In genomic region chr10:90418869-90419652, GRCh38 we compare ENCODE assay signal across 11 cellular contexts.
DNase-seq lines count a peak whose midpoint lies in the region; ATAC-seq and TF ChIP-seq lines count a peak whose summit lies in the region.
"Had no signal": no experiment of that assay in that cellular context is flagged by ENCODE, and none has a peak within 500 bp of the region (broad histone marks: within the 10 kb centered on the region; RNA-seq: fewer than 3 reads in every experiment).

No MANE protein-coding gene starts in this region.

- H3K27ac ChIP-seq in SK-N-SH (ENCODE audit: low read depth in 2 of 2, low read length in 1 of 2) = no peak overlapping the region
- H3K27ac ChIP-seq: stomach had no signal

- 10% methylated on average over 7 of the region's 7 CpGs for WGBS in SK-N-SH (ENCODE audit: low lambda C conversion rate)

- no peaks in the 10 kb centered on the region for H3K9me2 ChIP-seq in SK-N-SH

- no peaks in the 10 kb centered on the region for H3K36me3 ChIP-seq in SK-N-SH (replicated peaks in 1 of 2; ENCODE audit: control insufficient read depth in 1 of 2, insufficient read depth in 2 of 2, low read length in 1 of 2)
- no peaks in the 10 kb centered on the region for H3K36me3 ChIP-seq in skeletal muscle satellite cell (ENCODE audit: insufficient read depth, low read length)
- H3K36me3 ChIP-seq: stomach had no signal

- H3K9me3 ChIP-seq in SK-N-SH (no peaks in the 10 kb centered on the region), skeletal muscle satellite cell (replicated peaks; ENCODE audit: low read length) (no peaks in the 10 kb centered on the region)
- H3K9me3 ChIP-seq: stomach had no signal

- H3K27me3 ChIP-seq in SK-N-SH (ENCODE audit: insufficient read depth) (no peaks in the 10 kb centered on the region; the same call in 1 of the 2 replicates), skeletal muscle satellite cell (ENCODE audit: control insufficient read depth, insufficient read depth, low read length) (no peaks in the 10 kb centered on the region)
- H3K27me3 ChIP-seq: stomach had no signal

- ATAC-seq in activated T-cell treated with anti-CD3 and anti-CD28 coated beads, Interleukin-2, amount 50 U/mL, for 4 hours = no peak

- H3K4me3 ChIP-seq in HFF-Myc (replicated peaks; ENCODE audit: low read depth, low read length) = no peak overlapping the region
- no peak overlapping the region for H3K4me3 ChIP-seq in SK-N-SH (ENCODE audit: low read depth in 2 of 2, low read length in 1 of 2)
- H3K4me3 ChIP-seq in fibroblast of the aortic adventitia (ENCODE audit: low read depth, low read length) = no peak overlapping the region
- no peak overlapping the region for H3K4me3 ChIP-seq in skeletal muscle satellite cell (ENCODE audit: low read length)
- H3K4me3 ChIP-seq: stomach had no signal

- peaks cover 6% of the 10 kb centered on the region for H3F3A ChIP-seq in SK-N-SH (replicated peaks; ENCODE audit: insufficient read depth)

- H3K9ac ChIP-seq in SK-N-SH (no peak overlapping the region), skeletal muscle satellite cell (ENCODE audit: low read depth, low read length) (peak overlapping the region; percentile 32)

- no peaks in the 10 kb centered on the region for H3K4me1 ChIP-seq in SK-N-SH (ENCODE audit: control insufficient read depth in 1 of 2, insufficient read depth in 2 of 2, low read depth in 1 of 2, low read length in 1 of 2)
- peaks cover 37% of the 10 kb centered on the region for H3K4me1 ChIP-seq in skeletal muscle satellite cell (ENCODE audit: control insufficient read depth, insufficient read depth, low read length)
- H3K4me1 ChIP-seq: stomach had no signal

- no peak overlapping the region for H3K4me2 ChIP-seq in SK-N-SH
- H3K4me2 ChIP-seq in skeletal muscle satellite cell (ENCODE audit: low read length) = peak overlapping the region; percentile 36

- H4K20me1 ChIP-seq in SK-N-SH (ENCODE audit: insufficient read depth) = no peaks in the 10 kb centered on the region

- H3K4me3 Mint-ChIP-seq in activated T-cell treated with anti-CD3 and anti-CD28 coated beads, Interleukin-2, amount 50 U/mL, for 4 hours = no peak overlapping the region
- H3K4me3 Mint-ChIP-seq: activated CD4-positive, alpha-beta T cell treated with anti-CD3 and anti-CD28 coated beads, Interleukin-2, amount 10 ng/mL, durations not matched to agents 24 days and 14 days; nephron progenitor cell had no signal

- no peak for TF ChIP-seq RAD21 in SK-N-SH (IDR thresholded peaks at IDR 0.05; ENCODE audit: low read length)

- POLR2A ChIA-PET in SK-N-SH (lab: Yijun Ruan, JAX) = no interaction called here

- no peak overlapping the region for H2AFZ ChIP-seq in SK-N-SH (ENCODE audit: low read depth)

- no peaks in the 10 kb centered on the region for H3K9me3 Mint-ChIP-seq in activated T-cell treated with anti-CD3 and anti-CD28 coated beads, Interleukin-2, amount 50 U/mL, for 4 hours

- TF ChIP-seq EP300 in SK-N-SH (IDR thresholded peaks at IDR 0.05; ENCODE audit: borderline replicate concordance in 1 of 2, low read depth in 1 of 2, low read length in 1 of 2) = no peak

- no peaks in the 10 kb centered on the region for H3K4me1 Mint-ChIP-seq in activated T-cell treated with anti-CD3 and anti-CD28 coated beads, Interleukin-2, amount 50 U/mL, for 4 hours (ENCODE audit: low read depth)
- H3K4me1 Mint-ChIP-seq: activated CD4-positive, alpha-beta T cell treated with anti-CD3 and anti-CD28 coated beads, Interleukin-2, amount 10 ng/mL, durations not matched to agents 24 days and 14 days had no signal

- H3K79me2 ChIP-seq in SK-N-SH (ENCODE audit: insufficient read depth) = no peaks in the 10 kb centered on the region

- DNase-seq in HFF-Myc (ENCODE audit: extremely low read depth, low read depth) = peak; percentile 59
- no peak for DNase-seq in SK-N-SH
- DNase-seq in fibroblast of the aortic adventitia (ENCODE audit: low read depth) = peak; percentile 79
- no peak for DNase-seq in SK-N-DZ (ENCODE audit: low spot score)
- DNase-seq in activated T-cell treated with anti-CD3 and anti-CD28 coated beads, Interleukin-2, amount 50 U/mL, for 4 hours = no peak
- no peak for DNase-seq in ureter (ENCODE audit: low spot score)
- DNase-seq: activated CD4-positive, alpha-beta T cell treated with anti-CD3 and anti-CD28 coated beads, Interleukin-2, amount 10 ng/mL, durations not matched to agents 24 days and 14 days; activated naive CD4-positive, alpha-beta T cell treated with anti-CD3 and anti-CD28 coated beads, Interleukin-2, amount 50 U/mL, for 16 hours; nephron progenitor cell; stomach had no signal

- H3K27me3 Mint-ChIP-seq in activated T-cell treated with anti-CD3 and anti-CD28 coated beads, Interleukin-2, amount 50 U/mL, for 4 hours (ENCODE audit: low read depth) = no peaks in the 10 kb centered on the region
- H3K27me3 Mint-ChIP-seq: activated CD4-positive, alpha-beta T cell treated with anti-CD3 and anti-CD28 coated beads, Interleukin-2, amount 10 ng/mL, durations not matched to agents 24 days and 14 days had no signal

- CTCF ChIA-PET in SK-N-SH (lab: Yijun Ruan, JAX) = no interaction called here

- no peak for TF ChIP-seq CTCF in HFF-Myc (IDR thresholded peaks at IDR 0.05; ENCODE audit: low read depth, low read length, missing control alignments)
- no peak for TF ChIP-seq CTCF in SK-N-SH (IDR thresholded peaks at IDR 0.05)
- no peak for TF ChIP-seq CTCF in fibroblast of the aortic adventitia (IDR thresholded peaks at IDR 0.05; ENCODE audit: insufficient read depth, low read length)

- no peaks in the 10 kb centered on the region for H3K36me3 Mint-ChIP-seq in activated T-cell treated with anti-CD3 and anti-CD28 coated beads, Interleukin-2, amount 50 U/mL, for 4 hours (ENCODE audit: insufficient read depth)

TF ChIP-seq in SK-N-SH, 30 proteins besides CTCF, POLR2A, EP300 and RAD21:
- TF ChIP-seq TAF1 (IDR thresholded peaks at IDR 0.05; ENCODE audit: borderline replicate concordance, low read depth, low read length) (no peak), FOSL2 (IDR thresholded peaks at IDR 0.05; ENCODE audit: borderline replicate concordance, low read depth) (peak; percentile 32)

Comparison
In these comparisons a context has a peak if more than half of its experiments do, and no peak if none do; other contexts are left out.
1. DNase-seq: peak in HFF-Myc (single experiment) and fibroblast of the aortic adventitia (single experiment); none in SK-N-SH (single experiment), SK-N-DZ (single experiment), activated T-cell treated with anti-CD3 and anti-CD28 coated beads, Interleukin-2, amount 50 U/mL, for 4 hours (single experiment) and ureter (single experiment).